ENCODE assay signal across 8 cellular contexts in genomic region chr5:76547242-76547890, GRCh38.
A peak's percentile ranks its signal among the peaks of the same experiment; 100 is the strongest.
DNase-seq lines count a peak whose midpoint lies in the region; ATAC-seq, FAIRE-seq and TF ChIP-seq lines count a peak whose summit lies in the region.

No MANE protein-coding gene starts in this region.

- TF ChIP-seq POLR2A in Peyer's patch (IDR thresholded peaks at IDR 0.05) (peak in 1 of 2 donors; percentile 28), spleen (IDR thresholded peaks at IDR 0.05) (no peak)

- H3K4me1 ChIP-seq in Peyer's patch: peaks cover 0 to 56% (median 8%) of the 10 kb centered on the region in 4 donors
- peaks cover 17 to 64% (median 54%) of the 10 kb centered on the region in 6 donors for H3K4me1 ChIP-seq in spleen

- WGBS in spleen, 5 donors: 9 to 20% (median 12%) methylated on average over 4 of the region's 4 CpGs

- H3K27me3 ChIP-seq in Peyer's patch (no peaks in the 10 kb centered on the region), spleen (replicated peaks in 1 of 7) (no peaks in the 10 kb centered on the region)

- H3K36me3 ChIP-seq in Peyer's patch: no peaks in the 10 kb centered on the region
- no peaks in the 10 kb centered on the region for H3K36me3 ChIP-seq in spleen

- no peak for TF ChIP-seq CTCF in Peyer's patch (IDR thresholded peaks at IDR 0.05)
- no peak for TF ChIP-seq CTCF in spleen (IDR thresholded peaks at IDR 0.05 in 8 of 11, conservative IDR thresholded peaks at IDR 0.05 in 3 of 11)

- peak overlapping the region; percentile 62 to 83 (median 66) for H3K27ac ChIP-seq in Peyer's patch
- H3K27ac ChIP-seq in spleen: peak overlapping the region; percentile 48 to 93 (median 80)

- H3K9me3 ChIP-seq in Peyer's patch (no peaks in the 10 kb centered on the region), spleen (no peaks in the 10 kb centered on the region)

- intact Hi-C loops in spleen (cut with DNase I; ENCODE audit: low total_unique reads): no loop called here

- FAIRE-seq in colon (lab: Jason Lieb, UNC): peak; percentile 51

- H3K4me3 ChIP-seq in Peyer's patch (peak overlapping the region in 1 of 4 donors; percentile 16), spleen (peak overlapping the region in 1 of 8 donors; percentile 51)

- DNase-seq in Peyer's patch (peak in 2 of 3 donors; percentile 24 to 57), spleen (no peak), cerebellum (ENCODE audit: low spot score) (no peak), NCI-H510A (lab: John Stamatoyannopoulos, UW) (no peak), HEK293T (ENCODE audit: extremely low spot score) (no peak)

- POLR2A ChIA-PET in HEK293T (lab: Yijun Ruan, JAX): no interaction called here

- CTCF ChIA-PET in HEK293T (lab: Yijun Ruan, JAX): no interaction called here

- ATAC-seq in GM18519 (IDR thresholded peaks at IDR 0.05; ENCODE audit: low FRiP score, unreplicated experiment) (peak; percentile 66), HG02763 (IDR thresholded peaks at IDR 0.05; ENCODE audit: unreplicated experiment) (peak; percentile 66)

TF ChIP-seq in HEK293T, 16 proteins besides CTCF, POLR2A, EP300 and RAD21:
- TF ChIP-seq ELF4 (IDR thresholded peaks at IDR 0.05) (no peak), FOXA1 (IDR thresholded peaks at IDR 0.05) (no peak), FOXM1 (IDR thresholded peaks at IDR 0.05; ENCODE audit: borderline replicate concordance) (no peak), BHLHE40 (IDR thresholded peaks at IDR 0.05; ENCODE audit: borderline replicate concordance) (no peak)

Comparison
In these comparisons a context has a peak if more than half of its experiments do, and no peak if none do; other contexts are left out.
1. DNase-seq: peak in Peyer's patch (2 of 3); none in spleen (single experiment), cerebellum (single experiment), NCI-H510A (single experiment) and HEK293T (single experiment).